Comparison of ENCODE assay signal across 1 cellular context in the genomic region with DNA sequence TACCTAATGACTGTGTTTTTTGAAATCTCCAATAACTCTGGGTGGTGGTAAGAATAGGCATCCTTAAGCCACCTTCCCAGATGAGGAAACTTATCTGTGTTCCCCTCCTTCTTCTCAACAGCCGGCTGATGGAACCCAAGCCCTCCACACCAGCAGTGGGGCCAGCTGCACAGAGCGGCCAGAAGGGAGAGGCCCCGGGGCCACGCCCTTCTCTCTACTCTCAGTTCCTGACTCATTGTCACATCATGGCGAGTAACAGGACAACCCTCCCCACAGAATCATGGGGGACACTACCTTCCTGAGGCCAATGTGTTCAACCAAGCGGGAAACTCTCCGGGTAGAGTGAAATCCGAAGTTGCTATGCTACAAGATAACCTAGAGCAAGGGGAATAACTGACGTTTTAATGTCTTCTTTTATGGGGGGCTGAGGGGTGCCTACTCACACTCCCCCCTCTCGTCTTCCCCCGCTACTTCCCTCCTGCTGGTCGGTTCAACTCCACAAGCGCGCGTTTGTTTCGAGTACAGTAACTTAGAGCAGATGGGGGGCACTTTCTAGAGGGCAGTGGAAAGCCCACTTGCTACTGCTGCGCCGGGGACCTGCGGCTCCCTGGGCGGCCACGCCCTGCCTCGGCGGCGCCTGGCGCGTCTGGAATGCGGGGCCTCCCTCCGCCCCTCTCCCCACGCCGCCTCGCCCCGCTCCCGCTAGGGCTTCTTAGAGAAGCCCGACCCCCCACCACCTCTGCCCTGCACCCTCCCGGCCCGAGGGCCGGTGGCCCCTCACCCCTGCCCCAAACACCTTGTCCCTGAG.
TF ChIP-seq lines count a peak whose summit lies in the region.

No MANE protein-coding gene starts in this region.

TF ChIP-seq in HEK293, 187 proteins besides CTCF, POLR2A, EP300 and RAD21 (continued from another document):
- TF ChIP-seq ZNF600 (tag by site-specific recombination; IDR thresholded peaks at IDR 0.05) (no peak), SP3 (tag by site-specific recombination; IDR thresholded peaks at IDR 0.05) (0 out of 2 replicates have a peak, but pooled peaks have one; percentile 13), ZNF274 (IDR thresholded peaks at IDR 0.05; ENCODE audit: low read length) (no peak), ZNF274 (tag by site-specific recombination; IDR thresholded peaks at IDR 0.05; ENCODE audit: borderline replicate concordance) (no peak), ZNF335 (tag by site-specific recombination; conservative IDR thresholded peaks at IDR 0.05) (peak; percentile 91), ZBTB48 (tag by site-specific recombination; IDR thresholded peaks at IDR 0.05) (peak; percentile 50; the same call in 1 of the 2 replicates), ZNF629 (tag by site-specific recombination; IDR thresholded peaks at IDR 0.05) (peak; percentile 22; the same call in 1 of the 2 replicates), ZNF830 (tag by site-specific recombination; IDR thresholded peaks at IDR 0.05; ENCODE audit: low read depth) (no peak)
